ENCODE assay signal across 8 cellular contexts in the genomic region with DNA sequence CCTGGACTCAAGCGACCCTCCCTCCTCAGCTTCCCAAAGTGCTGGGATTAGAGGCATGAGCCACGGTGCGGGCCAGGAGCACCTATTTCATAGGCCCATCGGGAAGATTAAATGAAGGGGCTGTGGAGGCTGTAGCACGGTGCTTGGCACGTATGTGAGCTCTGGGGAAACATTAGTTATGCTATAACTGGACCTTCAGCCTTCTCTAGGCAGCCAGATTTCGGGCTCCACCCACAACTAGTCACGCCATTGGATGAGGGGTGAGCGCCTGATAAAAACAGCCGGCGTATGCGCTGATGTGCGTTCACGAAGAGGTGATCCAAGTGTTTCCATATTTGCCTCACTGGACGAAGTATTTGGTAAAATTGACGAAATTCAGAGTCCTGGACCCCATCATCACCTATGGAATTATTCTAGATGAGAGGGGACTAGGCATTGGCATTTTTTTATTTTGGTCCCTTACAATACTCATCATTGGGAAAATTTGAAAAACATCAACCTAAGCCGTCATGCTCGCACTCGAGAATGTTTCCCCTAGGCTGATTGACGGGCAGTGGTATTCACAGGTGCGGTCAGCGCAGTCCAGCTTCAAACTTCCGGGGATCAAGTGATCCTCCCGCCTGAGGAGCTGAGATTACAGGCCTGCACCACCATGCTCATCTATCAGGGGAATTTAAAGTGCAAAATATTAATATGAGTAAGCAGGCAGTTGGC. TPM values are rescaled to one million over a fixed set of nuclear protein-coding genes. Genes with fewer than 3 reads are reported as not detected.
DNase-seq lines count a peak whose midpoint lies in the region; ATAC-seq and TF ChIP-seq lines count a peak whose summit lies in the region.

No MANE protein-coding gene starts in this region.

- no peak for ATAC-seq in HG02759 (IDR thresholded peaks at IDR 0.05; ENCODE audit: unreplicated experiment)

- H3K4me3 ChIP-seq in AG09309 (ENCODE audit: control insufficient read depth, low read depth, low read length) (peak overlapping the region; percentile 75), HUES64 (ENCODE audit: low read length) (peak overlapping the region; percentile 77), astrocyte of the spinal cord (ENCODE audit: low read depth, low read length) (peak overlapping the region; percentile 73), muscle layer of duodenum (ENCODE audit: low read depth in 1 of 2, low read length in 2 of 2) (peak overlapping the region; percentile 78 to 90)

- H3K27me3 ChIP-seq in HUES64 (ENCODE audit: insufficient read depth, low read length) (no peaks in the 10 kb centered on the region), muscle layer of duodenum (ENCODE audit: low read depth, low read length) (no peaks in the 10 kb centered on the region)

- H3K9ac ChIP-seq in HUES64 (ENCODE audit: low read depth, low read length), result peak overlapping the region; percentile 72; the same call in 1 of the 2 replicates

- H3K36me3 ChIP-seq in HUES64 (ENCODE audit: insufficient read depth, low read length), result no peaks in the 10 kb centered on the region
- no peaks in the 10 kb centered on the region for H3K36me3 ChIP-seq in muscle layer of duodenum (ENCODE audit: control insufficient read depth in 1 of 2, insufficient read depth in 2 of 2, low read length in 2 of 2)

- peaks cover 11% of the 10 kb centered on the region for H3K4me1 ChIP-seq in HUES64 (ENCODE audit: insufficient read depth, low read length)
- H3K4me1 ChIP-seq in muscle layer of duodenum (ENCODE audit: control insufficient read depth in 1 of 2, insufficient read depth in 2 of 2, low read length in 2 of 2), result peaks cover 16 to 24% of the 10 kb centered on the region in 2 donors

- TF ChIP-seq CTCF in AG09309 (IDR thresholded peaks at IDR 0.05; ENCODE audit: control insufficient read depth, insufficient read depth, low read depth, low read length, missing control alignments) (no peak), astrocyte of the spinal cord (IDR thresholded peaks at IDR 0.05; ENCODE audit: low read depth, low read length) (no peak)

- H3K27ac ChIP-seq in HUES64 (ENCODE audit: low read depth, low read length), result no peak overlapping the region
- H3K27ac ChIP-seq in muscle layer of duodenum (ENCODE audit: low read length), result no peak overlapping the region

- 86% methylated on average over 24 of the region's 24 CpGs for WGBS in HUES64

- H3K9me3 ChIP-seq in HUES64 (ENCODE audit: insufficient read depth, low read depth, low read length) (no peaks in the 10 kb centered on the region), muscle layer of duodenum (ENCODE audit: control insufficient read depth in 1 of 2, low read length in 2 of 2) (no peaks in the 10 kb centered on the region)

- in situ Hi-C loops in astrocyte of the spinal cord (cut with HindIII; ENCODE audit: low sequenced_read_pairs), result no loop called here

- DNase-seq in AG09309 (ENCODE audit: low read depth) (no peak), astrocyte of the spinal cord (ENCODE audit: low read depth, low spot score) (no peak), NCI-H774 (lab: John Stamatoyannopoulos, UW) (no peak)
- no peak for DNase-seq in NK-92 treated with Interleukin-12 subunit alpha and Interleukin-12 subunit beta, amount 100 ng/mL, for 24 hours (lab: John Stamatoyannopoulos, UW)
- DNase-seq in stimulated activated CD4-positive, alpha-beta T cell treated with anti-CD3 and anti-CD28 coated beads, Interleukin-4, amount 100 ng/mL, for 1 hour, result no peak

RNA-seq across cellular contexts. Expression of gene ANKRD11, which starts 1.8 kb away (rescaled TPM):
- polyA plus RNA-seq in HUES64 (2013, experiment 1 of 2), result 67.8 TPM
- polyA plus RNA-seq in HUES64 (2013, experiment 2 of 2), result 71.1 TPM

RNA-seq across cellular contexts. Expression of gene SPG7, which starts 16.1 kb away (rescaled TPM):
- 44.5 TPM for polyA plus RNA-seq in HUES64 (2013, experiment 1 of 2)
- 44.8 TPM for polyA plus RNA-seq in HUES64 (2013, experiment 2 of 2)
